ENCODE assay signal across 8 cellular contexts in genomic region chr1:180188103-180188506, GRCh38. TPM values are rescaled to one million over a fixed set of nuclear protein-coding genes. Genes with fewer than 3 reads are reported as not detected.
A peak's percentile ranks its signal among the peaks of the same experiment; 100 is the strongest.
DNase-seq lines count a peak whose midpoint lies in the region; ATAC-seq, FAIRE-seq and TF ChIP-seq lines count a peak whose summit lies in the region.

No MANE protein-coding gene starts in this region.

- H3K27me3 ChIP-seq in GM12878 (replicated peaks in 1 of 2; ENCODE audit: control insufficient read depth in 2 of 2, insufficient read depth in 2 of 2, low read length in 1 of 2) (no peaks in the 10 kb centered on the region), sigmoid colon (no peaks in the 10 kb centered on the region)

- TF ChIP-seq RAD21 in GM12878 (IDR thresholded peaks at IDR 0.05; ENCODE audit: insufficient read depth, low read depth, low read length): peak; percentile 73

- peak; percentile 43 for FAIRE-seq in GM12891 (lab: Jason Lieb, UNC)
- FAIRE-seq in GM12878 (lab: Jason Lieb, UNC): no peak
- FAIRE-seq in kidney (lab: Jason Lieb, UNC): no peak

- 57% methylated on average over 8 of the region's 8 CpGs for WGBS in GM12878 (ENCODE audit: insufficient coverage, insufficient replicate concordance, low lambda C conversion rate, missing lambda C conversion rate)
- 35 to 66% methylated on average over 8 of the region's 8 CpGs for WGBS in sigmoid colon, 2 donors

- peak; percentile 81 for ATAC-seq in GM12878
- ATAC-seq in HG03520 (IDR thresholded peaks at IDR 0.05; ENCODE audit: unreplicated experiment): no peak

- in situ Hi-C loops in GM12878 (cut with MboI): no loop called here

- H3K4me3 ChIP-seq in GM12878 (no peak overlapping the region), kidney (ENCODE audit: low read length in 2 of 2) (no peak overlapping the region), sigmoid colon (no peak overlapping the region)

- BruUV-seq in GM12878 (replicated peaks; lab: Mats Ljungman, UMichigan): no TSS peak

- TF ChIP-seq POLR2A in GM12891 (IDR thresholded peaks at IDR 0.05; ENCODE audit: low read depth, low read length) (no peak), GM12878 (IDR thresholded peaks at IDR 0.05; ENCODE audit: low read depth, low read length) (no peak), sigmoid colon (IDR thresholded peaks at IDR 0.05) (no peak)

- H3K9me3 ChIP-seq in GM12878 (replicated peaks; ENCODE audit: control insufficient read depth, insufficient read depth, low read length): no peaks in the 10 kb centered on the region
- H3K9me3 ChIP-seq in kidney (ENCODE audit: control insufficient read depth in 1 of 2, low read length in 2 of 2): no peaks in the 10 kb centered on the region
- no peaks in the 10 kb centered on the region for H3K9me3 ChIP-seq in sigmoid colon

- H3K4me1 ChIP-seq in GM12878 (ENCODE audit: control insufficient read depth, insufficient read depth, low read length) (no peaks in the 10 kb centered on the region), kidney (ENCODE audit: control insufficient read depth in 1 of 2, insufficient read depth in 1 of 2, low read depth in 1 of 2, low read length in 2 of 2) (no peaks in the 10 kb centered on the region), sigmoid colon (no peaks in the 10 kb centered on the region)

- peak; percentile 9 to 27 for DNase-seq in AML-193 (lab: John Stamatoyannopoulos, UW)
- peak; percentile 50 for DNase-seq in GM12891 (ENCODE audit: insufficient read length, low spot score)
- peak; percentile 75 for DNase-seq in NCI-H2196 (lab: John Stamatoyannopoulos, UW; ENCODE audit: unreplicated experiment)
- no peak for DNase-seq in GM12878 (ENCODE audit: low read depth, low spot score)
- DNase-seq in kidney: no peak
- DNase-seq in sigmoid colon: no peak
- no peak for DNase-seq in NK-92 treated with Interleukin-12 subunit alpha and Interleukin-12 subunit beta, amount 100 ng/mL, for 24 hours (lab: John Stamatoyannopoulos, UW)

- H3K9ac ChIP-seq in GM12878 (ENCODE audit: control insufficient read depth, insufficient read depth, low read length) (no peak overlapping the region), kidney (ENCODE audit: low read length in 2 of 2) (no peak overlapping the region)

- no peak overlapping the region for H2AFZ ChIP-seq in GM12878 (ENCODE audit: control insufficient read depth, low read depth, low read length)

- CTCF ChIA-PET in GM12878 (lab: Yijun Ruan, JAX): interaction anchor here (0.7 to 4.0 kb wide), 15 partner anchors 9 to 312 kb away, joined by 3 to 36 read pairs (median 5); no protein-coding TSS in a partner anchor

- H3K27ac ChIP-seq in GM12878 (ENCODE audit: control insufficient read depth, insufficient read depth) (no peak overlapping the region), kidney (ENCODE audit: low read depth in 2 of 2, low read length in 2 of 2) (no peak overlapping the region), sigmoid colon (no peak overlapping the region)

- no peaks in the 10 kb centered on the region for H3K79me2 ChIP-seq in GM12878 (ENCODE audit: control insufficient read depth, insufficient read depth, low read length)

- intact Hi-C loops in GM12878 (cut with micrococcal nuclease; ENCODE audit: unreplicated experiment): loop anchor here (1.0 to 2.0 kb wide), 2 partner anchors 228 to 295 kb away; no protein-coding TSS in a partner anchor
- intact Hi-C loops in kidney (cut with DNase I): no loop called here
- intact Hi-C loops in sigmoid colon (cut with DNase I): loop anchor here (5.0 kb wide), 1 partner anchor 294 kb away; no protein-coding TSS in a partner anchor

- no peak overlapping the region for H3K4me2 ChIP-seq in GM12878 (ENCODE audit: control insufficient read depth, insufficient read depth)

- TF ChIP-seq CTCF in GM12878 (IDR thresholded peaks at IDR 0.05 in 2 of 3, conservative IDR thresholded peaks at IDR 0.05 in 1 of 3; ENCODE audit: control insufficient read depth in 2 of 3, extremely low read depth in 1 of 3, insufficient read depth in 1 of 3, low read depth in 3 of 3, low read length in 3 of 3): peak; percentile 51 to 65 (median 54); a peak in 5 of 6 replicates
- peak; percentile 79 for TF ChIP-seq CTCF in kidney (IDR thresholded peaks at IDR 0.05; ENCODE audit: borderline replicate concordance, extremely low read depth, insufficient read depth)
- TF ChIP-seq CTCF in sigmoid colon (IDR thresholded peaks at IDR 0.05): peak in 2 of 4 experiments; percentile 38 to 44

- SMC1A ChIA-PET in GM12878 (lab: Charles Lee; ENCODE audit: uncharacterized antibody, unreplicated experiment): interaction anchor here (1.0 to 2.0 kb wide), 8 partner anchors 9 to 294 kb away, joined by 4 to 7 read pairs (median 4); no protein-coding TSS in a partner anchor

- TF ChIP-seq EP300 in GM12878 (IDR thresholded peaks at IDR 0.05; ENCODE audit: borderline replicate concordance in 1 of 2, control insufficient read depth in 1 of 2, low read depth in 2 of 2, low read length in 2 of 2) (no peak), sigmoid colon (IDR thresholded peaks at IDR 0.05) (no peak)

- no peaks in the 10 kb centered on the region for H4K20me1 ChIP-seq in GM12878 (ENCODE audit: control insufficient read depth, insufficient read depth)

- H3K36me3 ChIP-seq in GM12878 (ENCODE audit: control insufficient read depth in 2 of 2, insufficient read depth in 2 of 2, low read length in 1 of 2) (peaks cover 0 to 8% of the 10 kb centered on the region in 2 experiments; a peak in 3 of 4 replicates), kidney (ENCODE audit: control insufficient read depth in 1 of 2, insufficient read depth in 2 of 2, low read length in 2 of 2) (peaks cover 9 to 10% of the 10 kb centered on the region in 2 donors), sigmoid colon (peaks cover 22 to 92% (median 29%) of the 10 kb centered on the region in 4 donors)

- RAD21 ChIA-PET in GM12878 (lab: Charles Lee; ENCODE audit: unreplicated experiment): interaction anchor here (1.0 to 2.9 kb wide), 4 partner anchors 9 to 294 kb away, joined by 3 to 9 read pairs (median 4); no protein-coding TSS in a partner anchor

- POLR2A ChIA-PET in GM12878 (lab: Charles Lee): interaction anchor here (0.7 kb wide), 1 partner anchor 645 kb away, joined by 3 read pairs; no protein-coding TSS in a partner anchor

TF ChIP-seq in GM12891, 5 proteins besides CTCF, POLR2A, EP300 and RAD21 (continues in another document):
- no peak for TF ChIP-seq POLR2AphosphoS5 (IDR thresholded peaks at IDR 0.05; ENCODE audit: low read depth, low read length)
- TF ChIP-seq POU2F2 (IDR thresholded peaks at IDR 0.05; ENCODE audit: low read depth, low read length): no peak
- no peak for TF ChIP-seq PAX5 (IDR thresholded peaks at IDR 0.05; ENCODE audit: insufficient read depth, low read length, severe bottlenecking)
- TF ChIP-seq TAF1 (IDR thresholded peaks at IDR 0.05; ENCODE audit: low read depth, low read length): no peak

TF ChIP-seq in GM12878, 131 proteins besides CTCF, POLR2A, EP300 and RAD21:
- TF ChIP-seq SUPT20H (IDR thresholded peaks at IDR 0.05; ENCODE audit: borderline replicate concordance, control insufficient read depth, low read depth, low read length) (no peak), SMC3 (IDR thresholded peaks at IDR 0.05; ENCODE audit: borderline replicate concordance, low read length) (peak; percentile 35)

RNA-seq across cellular contexts. Expression of gene QSOX1, which starts 33.4 kb away (rescaled TPM):
- polyA plus RNA-seq in GM12891 (2012; ENCODE audit: low read depth, missing spikeins): 26.0 TPM
- 46.4 and 46.6 TPM in 2 replicates for total RNA-seq in GM12878 (2013; cell fraction: nucleolus; rRNA removed)
- total RNA-seq in GM12878 (2014; rRNA removed) (12.6 and 17.2 TPM in 2 replicates), GM12878 (2014; rRNA removed; fragmentation: Illumina TruSeq; extraction: Trizol) (5.5 and 7.2 TPM in 2 replicates), GM12878 (2021) (31.3 and 32.0 TPM in 2 replicates), kidney (111 TPM), sigmoid colon (100 to 1,000 TPM in 1 of 4 donors, 10 to 100 TPM in 3; 64.5 to 102 (median 78.9) TPM)
- polyA plus RNA-seq in GM12878 (2011; ENCODE audit: low read depth): 7.4 TPM
- polyA plus RNA-seq in GM12878 (2011; rRNA removed) (17.8 and 25.1 TPM in 2 replicates), GM12878 (2014; fragmentation: Illumina TruSeq; extraction: Trizol) (3.6 and 10.0 TPM in 2 replicates), GM12878 (2014; fragmentation: Nextera tagmentation; extraction: Ambion mirVana) (1 to 10 TPM; 1.8 to 6.1 TPM), GM12878 (2014; rRNA removed) (12.5 and 14.8 TPM in 2 replicates), GM12878 (2016; fragmentation: Nextera tagmentation; extraction: Ambion mirVana) (10 to 100 TPM; 10.4 to 12.0 TPM), kidney (ENCODE audit: insufficient read depth, low read depth, low replicate concordance) (94.5 TPM), sigmoid colon (100 to 1,000 TPM in 1 of 3 donors, 10 to 100 TPM in 2; 26.4 to 175 (median 27.7) TPM)
- 31.7 and 38.8 TPM in 2 replicates for polyA plus RNA-seq in GM12878 (2011; cell fraction: cytosol; rRNA removed)
- polyA plus RNA-seq in GM12878 (2011; cell fraction: nucleus; rRNA removed): 56.5 and 61.2 TPM in 2 replicates
- polyA plus RNA-seq in GM12878 (2012): 14.6 and 16.4 TPM in 2 replicates
- polyA minus RNA-seq in GM12878 (2011; rRNA and poly(A)+ RNA removed): 13.1 and 24.4 TPM in 2 replicates
- 10.0 and 11.4 TPM in 2 replicates for polyA minus RNA-seq in GM12878 (2011; cell fraction: cytosol; rRNA and poly(A)+ RNA removed)
- 11.0 and 14.4 TPM in 2 replicates for polyA minus RNA-seq in GM12878 (2011; cell fraction: nucleus; rRNA and poly(A)+ RNA removed)

RNA-seq across cellular contexts. Expression of gene LHX4, which starts 42.0 kb away (rescaled TPM):
- 0.64 TPM for polyA plus RNA-seq in GM12891 (2012; ENCODE audit: low read depth, missing spikeins)
- total RNA-seq in GM12878 (2013; cell fraction: nucleolus; rRNA removed): not detected in 2 replicates
- total RNA-seq in GM12878 (2014; rRNA removed) (not detected in 2 replicates), GM12878 (2014; rRNA removed; fragmentation: Illumina TruSeq; extraction: Trizol) (not detected in 2 replicates), GM12878 (2021) (not detected in 2 replicates), kidney (not detected), sigmoid colon (not detected)
- 0.56 TPM for polyA plus RNA-seq in GM12878 (2011; ENCODE audit: low read depth)
- polyA plus RNA-seq in GM12878 (2011; rRNA removed) (0.04 TPM in 1 of 2 replicates, not detected in the other), GM12878 (2014; fragmentation: Illumina TruSeq; extraction: Trizol) (not detected in 2 replicates), GM12878 (2014; fragmentation: Nextera tagmentation; extraction: Ambion mirVana) (under 1 TPM; 0.05 TPM), GM12878 (2014; rRNA removed) (not detected in 2 replicates), GM12878 (2016; fragmentation: Nextera tagmentation; extraction: Ambion mirVana) (under 1 TPM; 0.59 to 0.80 TPM), kidney (ENCODE audit: insufficient read depth, low read depth, low replicate concordance) (0.37 TPM), sigmoid colon (under 1 TPM; 0.44 to 0.92 (median 0.60) TPM)
- 0.02 TPM in 1 of 2 replicates, not detected in the other for polyA plus RNA-seq in GM12878 (2011; cell fraction: cytosol; rRNA removed)
- polyA plus RNA-seq in GM12878 (2011; cell fraction: nucleus; rRNA removed): 0.03 TPM in 2 replicates
- 0.53 and 0.95 TPM in 2 replicates for polyA plus RNA-seq in GM12878 (2012)
- not detected in 2 replicates for polyA minus RNA-seq in GM12878 (2011; rRNA and poly(A)+ RNA removed)
- not detected in 2 replicates for polyA minus RNA-seq in GM12878 (2011; cell fraction: cytosol; rRNA and poly(A)+ RNA removed)
- polyA minus RNA-seq in GM12878 (2011; cell fraction: nucleus; rRNA and poly(A)+ RNA removed): not detected in 2 replicates

Comparison
In these comparisons a context has a peak if more than half of its experiments do, and no peak if none do; other contexts are left out.
1. DNase-seq: peak in AML-193 (2 of 2), GM12891 (single experiment) and NCI-H2196 (single experiment); none in GM12878 (single experiment), kidney (single experiment), sigmoid colon (single experiment) and NK-92 treated with Interleukin-12 subunit alpha and Interleukin-12 subunit beta, amount 100 ng/mL, for 24 hours (single experiment).